Comparison of ENCODE assay signal across 8 cellular contexts in the genomic region with DNA sequence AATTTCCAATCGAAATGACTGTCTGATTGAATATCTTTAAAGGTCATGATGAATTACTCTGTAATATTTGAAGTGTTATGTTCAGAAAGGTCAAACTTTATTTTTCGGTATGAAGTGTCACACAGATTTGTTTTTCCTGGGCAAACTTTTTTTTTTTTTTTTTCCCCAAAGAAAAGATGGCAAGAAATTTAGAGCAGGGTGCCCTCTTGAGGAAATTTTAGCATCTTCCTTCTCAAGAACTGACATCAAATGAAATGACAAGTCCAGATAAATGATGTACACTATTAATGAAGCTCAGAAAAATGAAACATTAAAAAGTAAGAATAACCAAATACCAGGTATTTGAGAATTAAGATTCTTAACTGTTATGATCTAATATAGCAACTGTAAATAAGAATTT.
DNase-seq lines count a peak whose midpoint lies in the region; ATAC-seq, FAIRE-seq and TF ChIP-seq lines count a peak whose summit lies in the region.

No MANE protein-coding gene starts in this region.

- POLR2A ChIA-PET in RWPE1 (lab: Yijun Ruan, JAX; ENCODE audit: low non-redundant PET), result no interaction called here

- no peak overlapping the region for H3K4me3 Mint-ChIP-seq in effector memory CD8-positive, alpha-beta T cell

- TF ChIP-seq CTCF in heart right ventricle (IDR thresholded peaks at IDR 0.05), result peak in 7 of 9 donors; percentile 15 to 61 (median 41)
- peak; percentile 76 for TF ChIP-seq CTCF in RWPE1 (conservative IDR thresholded peaks at IDR 0.05; ENCODE audit: low read depth)
- TF ChIP-seq CTCF in fibroblast of the aortic adventitia (IDR thresholded peaks at IDR 0.05; ENCODE audit: insufficient read depth, low read length), result peak; percentile 52

- no peaks in the 10 kb centered on the region for H3K9me3 ChIP-seq in heart right ventricle

- intact Hi-C loops in heart right ventricle (cut with DNase I) (loop anchor here in 4 of 10 donors (2.0 to 5.0 kb wide), 3 partner anchors 190 to 195 kb away; no protein-coding TSS in a partner anchor), Right ventricle myocardium inferior (cut with DNase I) (loop anchor here (5.0 kb wide), 1 partner anchor 195 kb away; no protein-coding TSS in a partner anchor)

- H3K36me3 ChIP-seq in heart right ventricle, result peaks cover 0 to 24% (median 12%) of the 10 kb centered on the region in 9 donors

- 17 to 25% methylated on average over 2 of the region's 2 CpGs for WGBS in heart right ventricle, 2 donors

- peak overlapping the region in 1 of 2 donors; percentile 22 for H3K27ac Mint-ChIP-seq in effector memory CD8-positive, alpha-beta T cell

- H3K4me3 ChIP-seq in heart right ventricle, result no peak overlapping the region
- no peak overlapping the region for H3K4me3 ChIP-seq in fibroblast of the aortic adventitia (ENCODE audit: low read depth, low read length)

- H3K27me3 ChIP-seq in heart right ventricle, result no peaks in the 10 kb centered on the region

- CTCF ChIA-PET in RWPE1 (lab: Yijun Ruan, JAX), result interaction anchor here (0.6 to 1.2 kb wide), 20 partner anchors 22 to 1963 kb away, joined by 3 to 7 read pairs (median 4); no protein-coding TSS in a partner anchor

- no peaks in the 10 kb centered on the region for H3K4me1 Mint-ChIP-seq in effector memory CD8-positive, alpha-beta T cell (ENCODE audit: low read depth in 2 of 2)

- peaks cover 0 to 13% (median 0%) of the 10 kb centered on the region in 9 donors for H3K4me1 ChIP-seq in heart right ventricle

- ATAC-seq in heart right ventricle, result no peak
- ATAC-seq in Right ventricle myocardium inferior, result no peak
- ATAC-seq in effector memory CD8-positive, alpha-beta T cell (replicated peaks), result no peak
- ATAC-seq in HG02981 (IDR thresholded peaks at IDR 0.05; ENCODE audit: unreplicated experiment), result no peak

- no peaks in the 10 kb centered on the region for H3K27me3 Mint-ChIP-seq in effector memory CD8-positive, alpha-beta T cell

- H3K27ac ChIP-seq in heart right ventricle (no peak overlapping the region), RWPE1 (no peak overlapping the region), substantia nigra (ENCODE audit: low read depth, low read length, poor library complexity, severe bottlenecking) (no peak overlapping the region)

- H3K9me3 Mint-ChIP-seq in effector memory CD8-positive, alpha-beta T cell, result no peaks in the 10 kb centered on the region

- FAIRE-seq in urothelium cell line (lab: Jason Lieb, UNC), result no peak

- H3K36me3 Mint-ChIP-seq in effector memory CD8-positive, alpha-beta T cell (ENCODE audit: insufficient read depth), result peaks cover 7% of the 10 kb centered on the region

- no peak for DNase-seq in heart right ventricle
- DNase-seq in Right ventricle myocardium inferior (ENCODE audit: missing footprints), result no peak
- DNase-seq in RWPE1 (ENCODE audit: low spot score), result peak; percentile 53
- DNase-seq in fibroblast of the aortic adventitia (ENCODE audit: low read depth), result peak; percentile 66
- peak; percentile 13 for DNase-seq in urothelium cell line (ENCODE audit: low spot score)
- DNase-seq in effector memory CD8-positive, alpha-beta T cell, result no peak
- DNase-seq in substantia nigra (lab: John Stamatoyannopoulos, UW), result no peak

Comparison
In these comparisons a context has a peak if more than half of its experiments do, and no peak if none do; other contexts are left out.
1. DNase-seq: peak in RWPE1 (single experiment), fibroblast of the aortic adventitia (single experiment) and urothelium cell line (single experiment); none in heart right ventricle (0 of 2), Right ventricle myocardium inferior (single experiment), effector memory CD8-positive, alpha-beta T cell (0 of 3) and substantia nigra (0 of 49).
2. Peak in every context shown above with its lines, with median percentiles within 50 percentile points of each other: CTCF ChIP-seq.